ENCODE assay signal across 8 cellular contexts in genomic region chr20:36093804-36094145, GRCh38.
A peak's percentile ranks its signal among the peaks of the same experiment; 100 is the strongest.
DNase-seq lines count a peak whose midpoint lies in the region; ATAC-seq and TF ChIP-seq lines count a peak whose summit lies in the region.

No MANE protein-coding gene starts in this region.

- H3K27me3 Mint-ChIP-seq in activated CD4-positive, alpha-beta T cell treated with anti-CD3 and anti-CD28 coated beads, Interleukin-2, amount 10 ng/mL, durations not matched to agents 24 days and 14 days = peaks cover 45% of the 10 kb centered on the region

- no peak for TF ChIP-seq RAD21 in liver (IDR thresholded peaks at IDR 0.05)

- H3K27ac ChIP-seq in body of pancreas = peak overlapping the region; percentile 78 to 87 (median 81)
- H3K27ac ChIP-seq in liver (ENCODE audit: low read depth in 1 of 2, low read length in 2 of 2) = no peak overlapping the region
- H3K27ac ChIP-seq in thyroid gland = peak overlapping the region; percentile 68 to 84 (median 74)

- H3K36me3 ChIP-seq in body of pancreas (replicated peaks in 1 of 2; ENCODE audit: insufficient read depth in 1 of 2, low read depth in 2 of 2) (no peaks in the 10 kb centered on the region), liver (ENCODE audit: control insufficient read depth in 4 of 4, insufficient read depth in 3 of 4, low read depth in 1 of 4, low read length in 3 of 4) (no peaks in the 10 kb centered on the region), thyroid gland (no peaks in the 10 kb centered on the region)

- H3K27me3 ChIP-seq in body of pancreas (no peaks in the 10 kb centered on the region), liver (ENCODE audit: control insufficient read depth in 4 of 4, insufficient read depth in 4 of 4, low read length in 3 of 4) (no peaks in the 10 kb centered on the region), thyroid gland (no peaks in the 10 kb centered on the region)

- H3K4me3 Mint-ChIP-seq in activated CD4-positive, alpha-beta T cell treated with anti-CD3 and anti-CD28 coated beads, Interleukin-2, amount 10 ng/mL, durations not matched to agents 24 days and 14 days = peak overlapping the region; percentile 86

- WGBS in body of pancreas, 2 donors = 0% methylated on average over 2 of the region's 2 CpGs; no CpG with 5 or more reads in 1 of the 2 donors
- 3% methylated on average over 2 of the region's 2 CpGs for WGBS in liver
- no CpG with 5 or more reads among the region's 2 CpGs for WGBS in thyroid gland, 2 donors

- H3K36me3 Mint-ChIP-seq in activated CD4-positive, alpha-beta T cell treated with anti-CD3 and anti-CD28 coated beads, Interleukin-2, amount 10 ng/mL, durations not matched to agents 24 days and 14 days (ENCODE audit: low read depth) = no peaks in the 10 kb centered on the region

- ATAC-seq in body of pancreas (no peak), GM19351 (IDR thresholded peaks at IDR 0.05; ENCODE audit: unreplicated experiment) (no peak), HG03342 (IDR thresholded peaks at IDR 0.05; ENCODE audit: unreplicated experiment) (no peak)

- DNase-seq in activated CD4-positive, alpha-beta T cell treated with anti-CD3 and anti-CD28 coated beads, Interleukin-2, amount 10 ng/mL, durations not matched to agents 24 days and 14 days = no peak
- no peak for DNase-seq in activated CD4-positive, alpha-beta T cell treated with anti-CD3 and anti-CD28 coated beads for 1 hour
- DNase-seq in body of pancreas = no peak
- DNase-seq in thyroid gland = no peak
- DNase-seq in stimulated activated naive CD4-positive, alpha-beta T cell treated with Interleukin-2 at 50 U/mL for 16 hours (lab: John Stamatoyannopoulos, UW) = no peak

- peak overlapping the region in 1 of 2 donors; percentile 36 for H3K9ac ChIP-seq in liver (ENCODE audit: low read depth in 1 of 2, low read length in 2 of 2)

- TF ChIP-seq POLR2A in body of pancreas (IDR thresholded peaks at IDR 0.05) (no peak), thyroid gland (IDR thresholded peaks at IDR 0.05) (no peak)

- H3K9me3 ChIP-seq in body of pancreas = no peaks in the 10 kb centered on the region
- no peaks in the 10 kb centered on the region for H3K9me3 ChIP-seq in liver (ENCODE audit: control insufficient read depth in 4 of 4, low read length in 3 of 4)
- H3K9me3 ChIP-seq in thyroid gland = no peaks in the 10 kb centered on the region

- TF ChIP-seq CTCF in body of pancreas (IDR thresholded peaks at IDR 0.05) (no peak), liver (IDR thresholded peaks at IDR 0.05; ENCODE audit: low read depth, low read length, missing input control) (no peak), thyroid gland (IDR thresholded peaks at IDR 0.05) (no peak)

- no peak overlapping the region for H3K27ac Mint-ChIP-seq in activated CD4-positive, alpha-beta T cell treated with anti-CD3 and anti-CD28 coated beads, Interleukin-2, amount 10 ng/mL, durations not matched to agents 24 days and 14 days

- intact Hi-C loops in activated CD4-positive, alpha-beta T cell treated with anti-CD3 and anti-CD28 coated beads, Interleukin-2, amount 10 ng/mL, durations not matched to agents 24 days and 14 days (cut with micrococcal nuclease) = loop anchor here (5.0 kb wide), 1 partner anchor 41 kb away; no protein-coding TSS in a partner anchor
- intact Hi-C loops in body of pancreas (cut with DNase I) (no loop called here), thyroid gland (cut with DNase I) (no loop called here)

- no peaks in the 10 kb centered on the region for H3K9me3 Mint-ChIP-seq in activated CD4-positive, alpha-beta T cell treated with anti-CD3 and anti-CD28 coated beads, Interleukin-2, amount 10 ng/mL, durations not matched to agents 24 days and 14 days

- H3K4me3 ChIP-seq in body of pancreas (peak overlapping the region; percentile 33 to 37), liver (ENCODE audit: low read depth in 1 of 3, low read length in 3 of 3) (peak overlapping the region in 2 of 3 donors; percentile 72 to 78), thyroid gland (replicated peaks in 1 of 3) (peak overlapping the region in 1 of 3 donors; percentile 92)

- H3K4me1 ChIP-seq in body of pancreas (peaks cover 62% of the 10 kb centered on the region), liver (ENCODE audit: control insufficient read depth in 4 of 4, insufficient read depth in 4 of 4, low read length in 3 of 4) (peaks cover 9 to 15% (median 11%) of the 10 kb centered on the region in 4 donors), thyroid gland (peaks cover 43 to 44% of the 10 kb centered on the region in 2 donors)

- H3K4me1 Mint-ChIP-seq in activated CD4-positive, alpha-beta T cell treated with anti-CD3 and anti-CD28 coated beads, Interleukin-2, amount 10 ng/mL, durations not matched to agents 24 days and 14 days = peaks cover 15% of the 10 kb centered on the region

TF ChIP-seq in liver, 16 proteins besides CTCF, POLR2A, EP300 and RAD21:
- TF ChIP-seq FOXA2 (IDR thresholded peaks at IDR 0.05) (no peak), HNF4G (IDR thresholded peaks at IDR 0.05) (no peak), TAF1 (conservative IDR thresholded peaks at IDR 0.05) (no peak), RXRA (IDR thresholded peaks at IDR 0.05) (no peak), JUND (IDR thresholded peaks at IDR 0.05) (no peak), HNF4A (conservative IDR thresholded peaks at IDR 0.05) (no peak), FOXA1 (IDR thresholded peaks at IDR 0.05) (no peak), REST (IDR thresholded peaks at IDR 0.05) (no peak), SP1 (IDR thresholded peaks at IDR 0.05) (no peak), ZBTB33 (IDR thresholded peaks at IDR 0.05) (no peak), YY1 (IDR thresholded peaks at IDR 0.05) (no peak), NR2F2 (IDR thresholded peaks at IDR 0.05) (no peak), EGR1 (IDR thresholded peaks at IDR 0.05; ENCODE audit: low read depth in 2 of 2) (no peak), GABPA (IDR thresholded peaks at IDR 0.05 in 1 of 2, conservative IDR thresholded peaks at IDR 0.05 in 1 of 2) (no peak)
- TF ChIP-seq, protein P1, sequence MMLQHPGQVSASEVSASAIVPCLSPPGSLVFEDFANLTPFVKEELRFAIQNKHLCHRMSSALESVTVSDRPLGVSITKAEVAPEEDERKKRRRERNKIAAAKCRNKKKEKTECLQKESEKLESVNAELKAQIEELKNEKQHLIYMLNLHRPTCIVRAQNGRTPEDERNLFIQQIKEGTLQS (IDR thresholded peaks at IDR 0.05) = no peak
- TF ChIP-seq, protein P2, sequence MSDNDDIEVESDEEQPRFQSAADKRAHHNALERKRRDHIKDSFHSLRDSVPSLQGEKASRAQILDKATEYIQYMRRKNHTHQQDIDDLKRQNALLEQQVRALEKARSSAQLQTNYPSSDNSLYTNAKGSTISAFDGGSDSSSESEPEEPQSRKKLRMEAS (IDR thresholded peaks at IDR 0.05) = no peak
TF ChIP-seq in liver: peak in this region for 0.

Comparison
In these comparisons a context has a peak if more than half of its experiments do, and no peak if none do; other contexts are left out.
1. H3K27ac ChIP-seq: peak in body of pancreas (4 of 4) and thyroid gland (3 of 3); none in liver (0 of 2).